1 cellular context compared by ENCODE assay signal in the genomic region with DNA sequence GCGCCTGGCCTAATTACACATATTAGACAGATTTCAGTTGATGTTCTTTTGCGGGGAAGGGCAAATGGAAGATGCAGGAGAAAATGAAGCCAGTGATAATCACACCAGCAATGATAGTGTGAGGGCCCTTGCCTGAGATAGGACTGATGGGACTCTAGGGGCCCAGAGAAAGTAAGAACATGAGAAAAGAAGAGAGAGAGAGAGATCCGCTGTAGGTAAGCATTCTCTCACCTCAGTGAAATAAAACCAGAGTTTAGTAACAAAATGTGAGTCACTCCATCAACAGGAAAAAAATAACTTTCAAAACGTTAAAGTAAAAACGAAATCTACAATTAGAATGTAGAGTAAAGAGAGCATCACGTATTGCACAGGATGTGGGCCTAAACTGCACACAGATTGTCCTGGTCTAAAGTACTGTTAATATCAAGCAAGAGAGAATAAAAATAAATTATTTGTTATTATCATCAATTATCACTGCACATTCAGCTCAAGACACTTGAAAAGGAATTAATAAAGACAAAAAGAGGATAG.
TF ChIP-seq lines count a peak whose summit lies in the region.

No MANE protein-coding gene starts in this region.

TF ChIP-seq in GM12878, 131 proteins besides CTCF, POLR2A, EP300 and RAD21:
- TF ChIP-seq RB1 (IDR thresholded peaks at IDR 0.05; ENCODE audit: borderline replicate concordance) (no peak), JUND (IDR thresholded peaks at IDR 0.05; ENCODE audit: low read depth, low read length) (no peak), ZBTB33 (IDR thresholded peaks at IDR 0.05) (no peak), NR2C1 (IDR thresholded peaks at IDR 0.05) (no peak), ZBED1 (IDR thresholded peaks at IDR 0.05; ENCODE audit: borderline replicate concordance) (no peak), SRF (IDR thresholded peaks at IDR 0.05; ENCODE audit: low read depth in 2 of 2, low read length in 2 of 2) (no peak), TARDBP (IDR thresholded peaks at IDR 0.05; ENCODE audit: borderline replicate concordance) (no peak), SMC3 (IDR thresholded peaks at IDR 0.05; ENCODE audit: borderline replicate concordance, low read length) (no peak), BACH1 (IDR thresholded peaks at IDR 0.05; ENCODE audit: borderline replicate concordance) (no peak), EGR1 (IDR thresholded peaks at IDR 0.05; ENCODE audit: borderline replicate concordance in 1 of 2, low read depth in 2 of 2, low read length in 2 of 2) (no peak), POU2F2 (IDR thresholded peaks at IDR 0.05; ENCODE audit: borderline replicate concordance, low read depth, low read length) (no peak), CBFB (IDR thresholded peaks at IDR 0.05; ENCODE audit: low read depth) (no peak), ATF3 (IDR thresholded peaks at IDR 0.05; ENCODE audit: borderline replicate concordance, extremely low read depth, low read depth, low read length) (no peak)
- TF ChIP-seq, protein P1, sequence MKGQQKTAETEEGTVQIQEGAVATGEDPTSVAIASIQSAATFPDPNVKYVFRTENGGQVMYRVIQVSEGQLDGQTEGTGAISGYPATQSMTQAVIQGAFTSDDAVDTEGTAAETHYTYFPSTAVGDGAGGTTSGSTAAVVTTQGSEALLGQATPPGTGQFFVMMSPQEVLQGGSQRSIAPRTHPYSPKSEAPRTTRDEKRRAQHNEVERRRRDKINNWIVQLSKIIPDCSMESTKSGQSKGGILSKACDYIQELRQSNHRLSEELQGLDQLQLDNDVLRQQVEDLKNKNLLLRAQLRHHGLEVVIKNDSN (IDR thresholded peaks at IDR 0.05; ENCODE audit: borderline replicate concordance, extremely low read length, insufficient read depth, low read depth, low read length): no peak
